ENCODE assay signal across 11 cellular contexts in genomic region chr5:144390133-144390532, GRCh38.
DNase-seq lines count a peak whose midpoint lies in the region; ATAC-seq and TF ChIP-seq lines count a peak whose summit lies in the region.
"Had no signal": no experiment of that assay in that cellular context is flagged by ENCODE, and none has a peak within 500 bp of the region (broad histone marks: within the 10 kb centered on the region; RNA-seq: fewer than 3 reads in every experiment).

No MANE protein-coding gene starts in this region.

- H3K27me3 Mint-ChIP-seq in GM23338 (ENCODE audit: insufficient read depth, low read depth, poor library complexity), result no peaks in the 10 kb centered on the region
- H3K27me3 Mint-ChIP-seq in activated naive CD4-positive, alpha-beta T cell treated with anti-CD3 and anti-CD28 coated beads, Interleukin-2, amount 10 ng/mL, durations not matched to agents 7 days and 5 days, result no peaks in the 10 kb centered on the region
- no peaks in the 10 kb centered on the region for H3K27me3 Mint-ChIP-seq in activated naive CD8-positive, alpha-beta T cell treated with anti-CD3 and anti-CD28 coated beads, Interleukin-2, amount 50 U/mL, for 24 hours
- H3K27me3 Mint-ChIP-seq: CD8-positive, alpha-beta memory T cell had no signal

- TF ChIP-seq CTCF in A673 (conservative IDR thresholded peaks at IDR 0.05; ENCODE audit: low read depth, low read length) (peak; percentile 49), GM23338 (conservative IDR thresholded peaks at IDR 0.05; ENCODE audit: low read depth in 2 of 2) (peak; percentile 68 to 72), WERI-Rb-1 (IDR thresholded peaks at IDR 0.05; ENCODE audit: low read depth, low read length) (peak; percentile 20; the same call in 1 of the 2 replicates)

- H3K27me3 ChIP-seq in A673 (replicated peaks; ENCODE audit: insufficient read depth, low read depth, low read length, poor library complexity) (no peaks in the 10 kb centered on the region), GM23338 (ENCODE audit: insufficient read depth) (no peaks in the 10 kb centered on the region), WERI-Rb-1 (ENCODE audit: insufficient read depth, low read depth, severe bottlenecking) (no peaks in the 10 kb centered on the region)
- H3K27me3 ChIP-seq: dorsolateral prefrontal cortex had no signal

- intact Hi-C loops in A673 (cut with micrococcal nuclease; ENCODE audit: unreplicated experiment) (no loop called here), posterior vena cava (cut with DNase I) (no loop called here)

- H3K4me1 Mint-ChIP-seq in GM23338, result no peaks in the 10 kb centered on the region
- H3K4me1 Mint-ChIP-seq in activated naive CD4-positive, alpha-beta T cell treated with anti-CD3 and anti-CD28 coated beads, Interleukin-2, amount 10 ng/mL, durations not matched to agents 7 days and 5 days, result no peaks in the 10 kb centered on the region
- H3K4me1 Mint-ChIP-seq in activated naive CD8-positive, alpha-beta T cell treated with anti-CD3 and anti-CD28 coated beads, Interleukin-2, amount 50 U/mL, for 24 hours, result no peaks in the 10 kb centered on the region
- H3K4me1 Mint-ChIP-seq: CD8-positive, alpha-beta memory T cell had no signal

- H3K79me2 ChIP-seq in GM23338 (replicated peaks; ENCODE audit: insufficient read depth), result no peaks in the 10 kb centered on the region

- no peaks in the 10 kb centered on the region for H3K36me3 Mint-ChIP-seq in GM23338 (ENCODE audit: low read depth)
- H3K36me3 Mint-ChIP-seq in activated naive CD4-positive, alpha-beta T cell treated with anti-CD3 and anti-CD28 coated beads, Interleukin-2, amount 10 ng/mL, durations not matched to agents 7 days and 5 days, result no peaks in the 10 kb centered on the region
- H3K36me3 Mint-ChIP-seq in activated naive CD8-positive, alpha-beta T cell treated with anti-CD3 and anti-CD28 coated beads, Interleukin-2, amount 50 U/mL, for 24 hours (ENCODE audit: low read depth), result no peaks in the 10 kb centered on the region
- H3K36me3 Mint-ChIP-seq: CD8-positive, alpha-beta memory T cell had no signal

- no TSS peak for BruUV-seq in A673 (replicated peaks; lab: Mats Ljungman, UMichigan)

- no peaks in the 10 kb centered on the region for H3K9me3 Mint-ChIP-seq in GM23338
- H3K9me3 Mint-ChIP-seq in activated naive CD4-positive, alpha-beta T cell treated with anti-CD3 and anti-CD28 coated beads, Interleukin-2, amount 10 ng/mL, durations not matched to agents 7 days and 5 days, result no peaks in the 10 kb centered on the region
- peaks cover 3% of the 10 kb centered on the region for H3K9me3 Mint-ChIP-seq in activated naive CD8-positive, alpha-beta T cell treated with anti-CD3 and anti-CD28 coated beads, Interleukin-2, amount 50 U/mL, for 24 hours

- H3K4me3 Mint-ChIP-seq in GM23338, result no peak overlapping the region
- no peak overlapping the region for H3K4me3 Mint-ChIP-seq in activated naive CD4-positive, alpha-beta T cell treated with anti-CD3 and anti-CD28 coated beads, Interleukin-2, amount 10 ng/mL, durations not matched to agents 7 days and 5 days
- H3K4me3 Mint-ChIP-seq in activated naive CD8-positive, alpha-beta T cell treated with anti-CD3 and anti-CD28 coated beads, Interleukin-2, amount 50 U/mL, for 24 hours, result no peak overlapping the region
- H3K4me3 Mint-ChIP-seq: CD8-positive, alpha-beta memory T cell had no signal

- no peaks in the 10 kb centered on the region for H4K20me1 ChIP-seq in GM23338 (replicated peaks; ENCODE audit: insufficient read depth)

- no peaks in the 10 kb centered on the region for H3K9me2 ChIP-seq in GM23338 (ENCODE audit: insufficient read depth)

- H3K4me1 ChIP-seq in A673 (ENCODE audit: insufficient read depth, low read length, poor library complexity, severe bottlenecking) (no peaks in the 10 kb centered on the region), GM23338 (ENCODE audit: insufficient read depth) (no peaks in the 10 kb centered on the region)

- H3K4me2 ChIP-seq in GM23338, result no peak overlapping the region

- H3F3A ChIP-seq in GM23338 (replicated peaks; ENCODE audit: low read depth), result no peaks in the 10 kb centered on the region

- H3K36me3 ChIP-seq in A673 (ENCODE audit: insufficient read depth, low read length, poor library complexity, severe bottlenecking) (no peaks in the 10 kb centered on the region), GM23338 (ENCODE audit: insufficient read depth) (no peaks in the 10 kb centered on the region), WERI-Rb-1 (no peaks in the 10 kb centered on the region)

- CTCF ChIA-PET in A673 (lab: Charles Lee), result no interaction called here
- CTCF ChIA-PET in activated naive CD4-positive, alpha-beta T cell treated with anti-CD3 and anti-CD28 coated beads, Interleukin-2, amount 10 ng/mL, durations not matched to agents 7 days and 5 days (lab: Charles Lee), result no interaction called here

- DNase-seq in A673 (ENCODE audit: low spot score) (peak; percentile 4), GM23338 (ENCODE audit: low spot score) (peak; percentile 57), WERI-Rb-1 (peak; percentile 14), iris pigment epithelial cell (ENCODE audit: low read depth) (peak; percentile 18), posterior vena cava (ENCODE audit: low spot score) (no peak)
- no peak for DNase-seq in activated naive CD4-positive, alpha-beta T cell treated with anti-CD3 and anti-CD28 coated beads, Interleukin-2, amount 10 ng/mL, durations not matched to agents 7 days and 5 days
- DNase-seq in activated naive CD8-positive, alpha-beta T cell treated with anti-CD3 and anti-CD28 coated beads, Interleukin-2, amount 50 U/mL, for 24 hours, result no peak
- DNase-seq: CD8-positive, alpha-beta memory T cell; dorsolateral prefrontal cortex had no signal

- peak; percentile 60 for ATAC-seq in GM23338
- no peak for ATAC-seq in activated naive CD8-positive, alpha-beta T cell treated with anti-CD3 and anti-CD28 coated beads, Interleukin-2, amount 50 U/mL, for 24 hours
- ATAC-seq in GM21717 (IDR thresholded peaks at IDR 0.05; ENCODE audit: unreplicated experiment), result no peak
- ATAC-seq: Right ventricle myocardium inferior had no signal

- no peaks in the 10 kb centered on the region for H3K9me3 ChIP-seq in A673 (ENCODE audit: low read depth, low read length, poor library complexity, severe bottlenecking)
- no peaks in the 10 kb centered on the region for H3K9me3 ChIP-seq in WERI-Rb-1 (ENCODE audit: severe bottlenecking)

- H3K27ac ChIP-seq in A673 (ENCODE audit: low read depth, low read length, poor library complexity, severe bottlenecking), result no peak overlapping the region
- no peak overlapping the region for H3K27ac ChIP-seq in GM23338 (ENCODE audit: low read depth)
- no peak overlapping the region for H3K27ac ChIP-seq in WERI-Rb-1
- H3K27ac ChIP-seq: dorsolateral prefrontal cortex had no signal

- H3K27ac Mint-ChIP-seq in GM23338, result no peak overlapping the region
- H3K27ac Mint-ChIP-seq in activated naive CD4-positive, alpha-beta T cell treated with anti-CD3 and anti-CD28 coated beads, Interleukin-2, amount 10 ng/mL, durations not matched to agents 7 days and 5 days, result no peak overlapping the region
- H3K27ac Mint-ChIP-seq in activated naive CD8-positive, alpha-beta T cell treated with anti-CD3 and anti-CD28 coated beads, Interleukin-2, amount 50 U/mL, for 24 hours, result no peak overlapping the region
- H3K27ac Mint-ChIP-seq: CD8-positive, alpha-beta memory T cell had no signal

- POLR2A ChIA-PET in A673 (lab: Charles Lee; ENCODE audit: low non-redundant PET), result no interaction called here

- no peak overlapping the region for H2AFZ ChIP-seq in GM23338

- no peak overlapping the region for H3K4me3 ChIP-seq in A673 (ENCODE audit: low read depth, low read length, poor library complexity, severe bottlenecking)
- no peak overlapping the region for H3K4me3 ChIP-seq in GM23338
- no peak overlapping the region for H3K4me3 ChIP-seq in WERI-Rb-1 (ENCODE audit: low read depth, low read length)
- H3K4me3 ChIP-seq: dorsolateral prefrontal cortex had no signal

TF ChIP-seq in GM23338, 12 proteins besides CTCF, POLR2A, EP300 and RAD21 (continues in another document):
- no peak for TF ChIP-seq CREB1 (CRISPR knock-in tag; IDR thresholded peaks at IDR 0.05; ENCODE audit: low read depth)
- no peak for TF ChIP-seq ETS1 (IDR thresholded peaks at IDR 0.05)
- TF ChIP-seq REST (IDR thresholded peaks at IDR 0.05; ENCODE audit: unreplicated experiment), result no peak
- no peak for TF ChIP-seq ZNF114 (CRISPR knock-in tag; IDR thresholded peaks at IDR 0.05)
- no peak for TF ChIP-seq STAT1 (IDR thresholded peaks at IDR 0.05; ENCODE audit: unreplicated experiment)
- TF ChIP-seq NANOG (IDR thresholded peaks at IDR 0.05; ENCODE audit: borderline replicate concordance), result no peak

Comparison
In these comparisons a context has a peak if more than half of its experiments do, and no peak if none do; other contexts are left out.
1. DNase-seq: peak in A673 (single experiment), GM23338 (single experiment), WERI-Rb-1 (single experiment) and iris pigment epithelial cell (single experiment); none in activated naive CD4-positive, alpha-beta T cell treated with anti-CD3 and anti-CD28 coated beads, Interleukin-2, amount 10 ng/mL, durations not matched to agents 7 days and 5 days (single experiment), posterior vena cava (single experiment) and activated naive CD8-positive, alpha-beta T cell treated with anti-CD3 and anti-CD28 coated beads, Interleukin-2, amount 50 U/mL, for 24 hours (single experiment).
2. CTCF ChIP-seq: peak in every context shown above with its lines; median percentile 70 in GM23338; 49 in A673; 20 in WERI-Rb-1.